Comparison of ENCODE assay signal across 16 cellular contexts in the genomic region with DNA sequence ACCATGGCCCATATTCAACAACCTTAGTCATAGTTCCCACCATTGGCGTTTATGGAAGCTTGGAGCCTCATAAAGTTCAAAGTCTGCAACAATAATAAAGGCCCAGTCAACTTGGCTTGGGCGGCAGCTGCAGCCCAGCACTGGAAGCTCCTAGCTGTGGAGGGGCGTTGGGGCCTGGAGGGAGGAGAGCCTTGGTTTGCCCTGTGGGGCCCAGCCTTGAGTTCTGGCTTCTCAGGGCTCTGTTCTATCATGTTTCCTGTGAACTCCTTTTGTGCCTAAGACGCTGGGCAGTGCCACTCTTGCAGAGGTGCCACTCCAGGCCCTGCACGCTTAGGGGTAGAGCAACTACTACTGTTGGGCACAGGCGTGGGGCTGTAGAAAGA. TPM values are rescaled to one million over a fixed set of nuclear protein-coding genes. Genes with fewer than 3 reads are reported as not detected.
A peak's percentile ranks its signal among the peaks of the same experiment; 100 is the strongest.
DNase-seq lines count a peak whose midpoint lies in the region; ATAC-seq and TF ChIP-seq lines count a peak whose summit lies in the region.
"Had no signal": no experiment of that assay in that cellular context is flagged by ENCODE, and none has a peak within 500 bp of the region (broad histone marks: within the 10 kb centered on the region; RNA-seq: fewer than 3 reads in every experiment).

No MANE protein-coding gene starts in this region.

- H3K4me3 ChIP-seq in DND-41 (ENCODE audit: low read depth in 1 of 2, low read length in 2 of 2), result no peak overlapping the region
- H3K4me3 ChIP-seq in left lung, result no peak overlapping the region
- no peak overlapping the region for H3K4me3 ChIP-seq in suprapubic skin

- POLR2A ChIA-PET in RWPE1 (lab: Yijun Ruan, JAX; ENCODE audit: low non-redundant PET), result no interaction called here

- no peak overlapping the region for H3K9ac ChIP-seq in DND-41 (ENCODE audit: low read depth, low read length)
- H3K9ac ChIP-seq: KMS-11 had no signal

- H3K4me1 ChIP-seq in DND-41 (ENCODE audit: insufficient read depth, low read length) (peaks cover 24% of the 10 kb centered on the region), left lung (peaks cover 0 to 25% of the 10 kb centered on the region in 2 donors), suprapubic skin (peaks cover 23% of the 10 kb centered on the region)

- no peak for TF ChIP-seq CTCF in DND-41 (IDR thresholded peaks at IDR 0.05; ENCODE audit: borderline replicate concordance, extremely low read depth, low read length, poor library complexity, severe bottlenecking)
- TF ChIP-seq CTCF in RWPE1 (conservative IDR thresholded peaks at IDR 0.05; ENCODE audit: low read depth), result no peak
- TF ChIP-seq CTCF in left lung (IDR thresholded peaks at IDR 0.05), result no peak
- TF ChIP-seq CTCF in suprapubic skin (IDR thresholded peaks at IDR 0.05), result no peak

- no peak for ATAC-seq in DND-41 (ENCODE audit: insufficient read depth, low read depth)
- ATAC-seq in left lung, result no peak

- intact Hi-C loops in left lung (cut with DNase I), result no loop called here

- H3K9me3 ChIP-seq in DND-41 (ENCODE audit: insufficient read depth, low read length, severe bottlenecking), result no peaks in the 10 kb centered on the region
- no peaks in the 10 kb centered on the region for H3K9me3 ChIP-seq in left lung
- H3K9me3 ChIP-seq in suprapubic skin, result no peaks in the 10 kb centered on the region
- H3K9me3 ChIP-seq: SJSA1 had no signal

- peak overlapping the region; percentile 30 for H2AFZ ChIP-seq in DND-41 (ENCODE audit: low read depth, low read length)

- no peak overlapping the region for H3K27ac ChIP-seq in DND-41 (ENCODE audit: low read length)
- peak overlapping the region; percentile 76 for H3K27ac ChIP-seq in RWPE1
- H3K27ac ChIP-seq in left lung, result peak overlapping the region; percentile 83 to 87
- H3K27ac ChIP-seq in suprapubic skin, result peak overlapping the region; percentile 80
- H3K27ac ChIP-seq: KMS-11, SJSA1 had no signal

- no peaks in the 10 kb centered on the region for H3K79me2 ChIP-seq in DND-41 (ENCODE audit: insufficient read depth, low read length)

- TF ChIP-seq EP300 in suprapubic skin (IDR thresholded peaks at IDR 0.05), result no peak

- no peak for TF ChIP-seq POLR2A in suprapubic skin (IDR thresholded peaks at IDR 0.05)

- CTCF ChIA-PET in RWPE1 (lab: Yijun Ruan, JAX), result interaction anchor here (1.1 to 1.5 kb wide), 3 partner anchors 9 to 28 kb away, joined by 4 to 8 read pairs (median 7); no protein-coding TSS in a partner anchor

- no peaks in the 10 kb centered on the region for H3K27me3 ChIP-seq in DND-41 (ENCODE audit: insufficient read depth, low read length, poor library complexity)
- H3K27me3 ChIP-seq in left lung, result no peaks in the 10 kb centered on the region
- no peaks in the 10 kb centered on the region for H3K27me3 ChIP-seq in suprapubic skin

- H3K36me3 ChIP-seq in DND-41 (ENCODE audit: insufficient read depth, low read length) (peaks cover 5% of the 10 kb centered on the region; the same call in 1 of the 2 replicates), left lung (peaks cover 0 to 12% of the 10 kb centered on the region in 2 donors), suprapubic skin (peaks cover 13% of the 10 kb centered on the region)

- no peaks in the 10 kb centered on the region; the same call in 1 of the 2 replicates for H4K20me1 ChIP-seq in DND-41 (ENCODE audit: insufficient read depth, low read length)

- 90% methylated on average over 6 of the region's 6 CpGs for WGBS in suprapubic skin

- DNase-seq in DND-41, result no peak
- no peak for DNase-seq in RWPE1 (ENCODE audit: low spot score)
- DNase-seq in left lung, result peak in 1 of 2 donors; percentile 19
- no peak for DNase-seq in suprapubic skin (ENCODE audit: low spot score in 2 of 2)
- DNase-seq in NCI-H1694 treated with DMSO at 0.1 percent for 48 hours (lab: John Stamatoyannopoulos, UW), result no peak
- DNase-seq in SW480 (ENCODE audit: low spot score), result no peak
- DNase-seq in NCI-H2029 treated with DMSO at 0.1 percent for 48 hours (lab: John Stamatoyannopoulos, UW), result no peak
- no peak for DNase-seq in AG08395 (ENCODE audit: low spot score)
- DNase-seq: activated CD4-positive, alpha-beta T cell treated with anti-CD3 and anti-CD28 coated beads for 48 hours; glutamatergic neuron; NCI-H1417; NCI-H446; stimulated activated CD4-positive, alpha-beta T cell treated with anti-CD3 and anti-CD28 coated beads, Interleukin-15, amount 100 ng/mL, for 24 hours; T1000 had no signal

- peak overlapping the region; percentile 73; the same call in 1 of the 2 replicates for H3K4me2 ChIP-seq in DND-41 (ENCODE audit: insufficient read depth, low read length)

RNA-seq across cellular contexts. Expression of a gene that starts 0.9 kb away (rescaled TPM):
- 10 to 100 TPM; 46.9 to 50.2 TPM for total RNA-seq in left lung
- total RNA-seq in suprapubic skin, result 10 to 100 TPM; 20.6 to 87.6 (median 38.4) TPM

RNA-seq across cellular contexts. Expression of a gene that starts 49.7 kb away (rescaled TPM):
- total RNA-seq in left lung (10 to 100 TPM; 14.9 to 31.4 TPM), suprapubic skin (10 to 100 TPM; 15.7 to 38.1 (median 23.5) TPM)
